Comparison of ENCODE assay signal across 1 cellular context in the genomic region with DNA sequence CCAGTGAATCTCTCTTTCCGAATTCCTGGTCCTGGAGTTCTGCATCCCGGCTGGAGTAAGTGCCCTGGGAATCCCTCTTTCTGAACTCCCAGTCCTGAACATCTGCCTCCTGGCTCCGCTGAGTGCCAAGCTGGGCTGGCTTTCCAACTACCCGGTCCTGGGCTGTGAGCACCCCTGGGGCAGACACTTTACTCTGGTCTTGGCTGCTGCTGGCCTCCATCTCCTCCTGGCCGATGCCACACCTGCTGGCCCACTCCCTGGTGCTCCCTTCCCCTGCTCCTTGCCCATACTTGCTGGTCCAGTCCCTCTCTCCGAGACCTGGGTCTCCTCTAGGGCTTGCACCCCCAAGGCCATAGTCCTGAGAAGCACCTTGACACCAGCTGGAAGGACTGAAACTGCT.
TF ChIP-seq lines count a peak whose summit lies in the region.

No MANE protein-coding gene starts in this region.

TF ChIP-seq in endothelial cell of umbilical vein, 7 proteins besides CTCF, POLR2A, EP300 and RAD21 (continued from another document):
- TF ChIP-seq, protein P1, sequence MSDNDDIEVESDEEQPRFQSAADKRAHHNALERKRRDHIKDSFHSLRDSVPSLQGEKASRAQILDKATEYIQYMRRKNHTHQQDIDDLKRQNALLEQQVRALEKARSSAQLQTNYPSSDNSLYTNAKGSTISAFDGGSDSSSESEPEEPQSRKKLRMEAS (IDR thresholded peaks at IDR 0.05; ENCODE audit: insufficient read depth, insufficient read length): no peak
- TF ChIP-seq MYC (IDR thresholded peaks at IDR 0.05; ENCODE audit: low read depth, low read length) (no peak), POLR2AphosphoS5 (IDR thresholded peaks at IDR 0.05; ENCODE audit: insufficient read depth, low read depth, low read length) (no peak)
